In the genomic region with DNA sequence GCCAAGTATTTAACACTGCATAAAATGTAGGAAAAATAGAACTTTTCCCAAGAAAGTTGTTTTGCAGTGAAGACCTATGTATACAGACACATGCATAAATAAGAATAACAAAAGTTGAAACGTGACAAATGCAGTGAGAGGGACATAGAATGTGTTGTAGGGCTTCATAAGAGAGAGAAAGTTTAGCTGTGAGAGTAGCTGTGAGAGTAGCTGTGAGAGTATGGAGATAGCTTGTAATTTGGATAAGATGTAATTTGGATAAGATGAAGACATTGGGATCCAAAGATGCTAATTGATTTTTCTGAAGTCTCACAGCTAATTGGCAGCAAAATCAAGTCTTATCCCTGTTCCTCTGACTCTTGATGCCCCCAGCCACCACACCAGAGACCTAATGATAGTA, we compare ENCODE assay signal across 15 cellular contexts.
DNase-seq lines count a peak whose midpoint lies in the region; TF ChIP-seq lines count a peak whose summit lies in the region.
"Had no signal": no experiment of that assay in that cellular context is flagged by ENCODE, and none has a peak within 500 bp of the region (broad histone marks: within the 10 kb centered on the region; RNA-seq: fewer than 3 reads in every experiment).

No MANE protein-coding gene starts in this region.

- DNase-seq in dorsolateral prefrontal cortex (no peak), midbrain (lab: John Stamatoyannopoulos, UW) (peak; percentile 57), lower leg skin (ENCODE audit: low spot score in 2 of 2) (no peak), ecto neural progenitor cell (ENCODE audit: low spot score) (no peak)
- no peak for DNase-seq in activated T-cell treated with anti-CD3 and anti-CD28 coated beads, Interleukin-2, amount 50 U/mL, for 1 hour
- DNase-seq: CD4-positive, alpha-beta T cell; CD8-positive, alpha-beta memory T cell; DMS53; DMS79 treated with DMSO at 0.1 percent for 48 hours; GF-D8; GM23248; H7; HCEC 1CT had no signal

- no peak overlapping the region for H3K27ac ChIP-seq in HEK293 (ENCODE audit: extremely low read depth, low read depth, low read length)
- no peak overlapping the region for H3K27ac ChIP-seq in dorsolateral prefrontal cortex
- H3K27ac ChIP-seq: BLaER1 treated with 17β-estradiol and CSF1 and Interleukin-3, amounts not matched to agents 10 nM and 100 nM; GM23248 had no signal

- POLR2A ChIA-PET in HEK293 (lab: Yijun Ruan, JAX) = no interaction called here

- intact Hi-C loops in dorsolateral prefrontal cortex (cut with DNase I) (no loop called here), lower leg skin (cut with DNase I; ENCODE audit: low total_unique reads) (no loop called here)

- H3K9me3 ChIP-seq in HEK293 (ENCODE audit: control insufficient read depth, insufficient read depth, low read depth, low read length) = no peaks in the 10 kb centered on the region
- H3K9me3 ChIP-seq: BLaER1 treated with 17β-estradiol and CSF1 and Interleukin-3, amounts not matched to agents 10 nM and 100 nM had no signal

- TF ChIP-seq CTCF in HEK293 (tag by site-specific recombination; IDR thresholded peaks at IDR 0.05) (no peak), dorsolateral prefrontal cortex (IDR thresholded peaks at IDR 0.05 in 54 of 56, conservative IDR thresholded peaks at IDR 0.05 in 2 of 56; ENCODE audit: low read depth in 1 of 56, partially characterized antibody in 56 of 56) (no peak), lower leg skin (IDR thresholded peaks at IDR 0.05) (no peak)

- 61 to 69% methylated on average over 1 of the region's 1 CpG for WGBS in lower leg skin, 2 donors

- H3K4me3 ChIP-seq in HEK293 (ENCODE audit: low read depth, low read length) (no peak overlapping the region), dorsolateral prefrontal cortex (peak overlapping the region in 47 of 59 donors; percentile 0 to 57 (median 24)), lower leg skin (ENCODE audit: low read depth, poor library complexity, severe bottlenecking) (no peak overlapping the region)
- H3K4me3 ChIP-seq: BLaER1 treated with 17β-estradiol and CSF1 and Interleukin-3, amounts not matched to agents 10 nM and 100 nM; GM23248 had no signal

- TF ChIP-seq POLR2A in lower leg skin (IDR thresholded peaks at IDR 0.05) = no peak

- no peaks in the 10 kb centered on the region for H3K27me3 ChIP-seq in dorsolateral prefrontal cortex
- H3K27me3 ChIP-seq: BLaER1 treated with 17β-estradiol and CSF1 and Interleukin-3, amounts not matched to agents 10 nM and 100 nM had no signal

- CTCF ChIA-PET in HEK293 (lab: Yijun Ruan, JAX) = no interaction called here

- peaks cover 8% of the 10 kb centered on the region for H3K4me1 ChIP-seq in HEK293 (ENCODE audit: control insufficient read depth, insufficient read depth, low read length)
- H3K4me1 ChIP-seq: BLaER1 treated with 17β-estradiol and CSF1 and Interleukin-3, amounts not matched to agents 10 nM and 100 nM had no signal

- H3K36me3 ChIP-seq in HEK293 (ENCODE audit: control insufficient read depth in 2 of 2, insufficient read depth in 1 of 2, low read length in 2 of 2) = no peaks in the 10 kb centered on the region
- H3K36me3 ChIP-seq: BLaER1 treated with 17β-estradiol and CSF1 and Interleukin-3, amounts not matched to agents 10 nM and 100 nM had no signal

TF ChIP-seq in HEK293, 187 proteins besides CTCF, POLR2A, EP300 and RAD21:
- TF ChIP-seq ZNF394 (tag by site-specific recombination; IDR thresholded peaks at IDR 0.05; ENCODE audit: borderline replicate concordance) (peak; percentile 89), ZNF544 (tag by site-specific recombination; IDR thresholded peaks at IDR 0.05) (no peak), HOXD13 (CRISPR knock-in tag; IDR thresholded peaks at IDR 0.05; ENCODE audit: borderline replicate concordance) (no peak), ZNF626 (tag by site-specific recombination; IDR thresholded peaks at IDR 0.05) (no peak), PRDM1 (tag by site-specific recombination; IDR thresholded peaks at IDR 0.05) (peak; percentile 69)
TF ChIP-seq in HEK293: peak in this region for 2.

Comparison
In these comparisons a context has a peak if more than half of its experiments do, and no peak if none do; other contexts are left out.
1. H3K4me3 ChIP-seq: peak in dorsolateral prefrontal cortex (47 of 59); none in HEK293 (single experiment) and lower leg skin (single experiment).